9 cellular contexts compared by ENCODE assay signal in the genomic region with DNA sequence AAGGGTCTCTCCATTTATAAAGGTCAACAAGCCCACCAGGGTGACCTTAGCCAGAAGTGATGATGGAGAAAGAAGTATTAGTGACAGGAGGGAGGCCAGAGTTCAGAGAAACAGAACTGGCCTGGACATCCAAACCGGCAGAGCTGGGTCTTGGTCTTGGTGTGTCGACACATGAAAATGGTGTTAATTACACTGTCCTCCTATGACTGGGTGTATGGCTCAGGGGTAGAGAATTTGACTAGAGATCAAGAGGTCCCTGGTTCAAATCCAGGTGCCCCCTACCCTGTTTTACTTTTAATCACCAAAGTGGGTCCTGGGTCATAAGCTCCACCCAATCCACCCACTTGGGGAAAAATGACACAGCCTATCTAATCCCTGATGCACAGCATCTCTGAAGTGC.
"Had no signal": no experiment of that assay in that cellular context is flagged by ENCODE, and none has a peak within 500 bp of the region (broad histone marks: within the 10 kb centered on the region; RNA-seq: fewer than 3 reads in every experiment).

No MANE protein-coding gene starts in this region.

- H3K27ac ChIP-seq: GM23248, HL-60 had no signal

- H3K27me3 Mint-ChIP-seq: IgD-negative memory B cell had no signal

- H3K4me3 ChIP-seq: GM23248, HAP-1 had no signal

- H3K4me1 Mint-ChIP-seq: IgD-negative memory B cell had no signal

- H3K27ac Mint-ChIP-seq: HFFc6, IgD-negative memory B cell had no signal

- H3K9me3 Mint-ChIP-seq: HFFc6 had no signal

- H3K4me3 Mint-ChIP-seq: HFFc6, IgD-negative memory B cell had no signal

- ATAC-seq: HCT116, HepG2 had no signal

- H3K9me3 ChIP-seq: HAP-1 had no signal

- H3K4me1 ChIP-seq: HAP-1 had no signal

- DNase-seq: GM23248, GOT3, HFFc6, KG1 had no signal
